In genomic region chr6:157325069-157325805, GRCh38 we compare ENCODE assay signal across 1 cellular context.
A peak's percentile ranks its signal among the peaks of the same experiment; 100 is the strongest.
TF ChIP-seq lines count a peak whose summit lies in the region.

No MANE protein-coding gene starts in this region.

TF ChIP-seq in endothelial cell of umbilical vein, 7 proteins besides CTCF, POLR2A, EP300 and RAD21:
- no peak for TF ChIP-seq POLR2AphosphoS5 (IDR thresholded peaks at IDR 0.05; ENCODE audit: insufficient read depth, low read depth, low read length)
- peak; percentile 15 for TF ChIP-seq GATA2 (IDR thresholded peaks at IDR 0.05; ENCODE audit: insufficient read depth, insufficient read length, low read depth, low read length)
- peak; percentile 40 for TF ChIP-seq FOS (IDR thresholded peaks at IDR 0.05; ENCODE audit: borderline replicate concordance, insufficient read depth, low read length)
- TF ChIP-seq MYC (IDR thresholded peaks at IDR 0.05; ENCODE audit: low read depth, low read length) = no peak
- TF ChIP-seq MAX (IDR thresholded peaks at IDR 0.05; ENCODE audit: insufficient read depth, insufficient read length) = no peak
- TF ChIP-seq JUN (IDR thresholded peaks at IDR 0.05; ENCODE audit: borderline replicate concordance, insufficient read depth, insufficient read length, low read depth) = peak; percentile 53
- no peak for TF ChIP-seq EZH2 (IDR thresholded peaks at IDR 0.05; ENCODE audit: borderline replicate concordance, low read depth, low read length, severe bottlenecking)
